In the genomic region with DNA sequence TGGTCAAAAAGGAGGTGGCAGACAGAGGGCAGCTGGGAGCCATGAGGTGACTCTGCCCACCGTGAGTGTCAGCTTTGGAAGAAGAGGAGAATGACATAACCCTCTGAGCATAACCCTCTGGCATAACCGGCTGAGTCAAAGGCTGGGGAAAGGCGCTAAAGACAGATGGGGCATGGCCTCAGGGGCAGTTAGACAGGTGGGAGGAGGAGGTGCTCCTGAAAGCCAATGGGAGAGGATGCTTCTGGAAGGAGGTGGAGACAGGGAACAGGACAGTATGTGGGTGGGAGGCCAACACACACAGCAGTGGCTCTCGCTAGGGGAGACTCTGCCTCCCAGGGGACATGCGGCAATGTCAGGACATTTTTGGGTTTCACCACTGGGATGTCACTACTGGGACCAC, we compare ENCODE assay signal across 1 cellular context.
TF ChIP-seq lines count a peak whose summit lies in the region.

No MANE protein-coding gene starts in this region.

TF ChIP-seq in HCT116, 20 proteins besides CTCF, POLR2A, EP300 and RAD21 (continued from another document):
- TF ChIP-seq, protein P1, sequence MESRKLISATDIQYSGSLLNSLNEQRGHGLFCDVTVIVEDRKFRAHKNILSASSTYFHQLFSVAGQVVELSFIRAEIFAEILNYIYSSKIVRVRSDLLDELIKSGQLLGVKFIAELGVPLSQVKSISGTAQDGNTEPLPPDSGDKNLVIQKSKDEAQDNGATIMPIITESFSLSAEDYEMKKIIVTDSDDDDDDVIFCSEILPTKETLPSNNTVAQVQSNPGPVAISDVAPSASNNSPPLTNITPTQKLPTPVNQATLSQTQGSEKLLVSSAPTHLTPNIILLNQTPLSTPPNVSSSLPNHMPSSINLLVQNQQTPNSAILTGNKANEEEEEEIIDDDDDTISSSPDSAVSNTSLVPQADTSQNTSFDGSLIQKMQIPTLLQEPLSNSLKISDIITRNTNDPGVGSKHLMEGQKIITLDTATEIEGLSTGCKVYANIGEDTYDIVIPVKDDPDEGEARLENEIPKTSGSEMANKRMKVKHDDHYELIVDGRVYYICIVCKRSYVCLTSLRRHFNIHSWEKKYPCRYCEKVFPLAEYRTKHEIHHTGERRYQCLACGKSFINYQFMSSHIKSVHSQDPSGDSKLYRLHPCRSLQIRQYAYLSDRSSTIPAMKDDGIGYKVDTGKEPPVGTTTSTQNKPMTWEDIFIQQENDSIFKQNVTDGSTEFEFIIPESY (IDR thresholded peaks at IDR 0.05; ENCODE audit: extremely low read depth, insufficient replicate concordance, low read length), result no peak
- TF ChIP-seq JUND (IDR thresholded peaks at IDR 0.05) (no peak), SIN3A (IDR thresholded peaks at IDR 0.05; ENCODE audit: low read depth) (no peak), FOSL1 (IDR thresholded peaks at IDR 0.05; ENCODE audit: low read depth) (no peak), CEBPB (IDR thresholded peaks at IDR 0.05; ENCODE audit: low read depth) (no peak), ZFX (IDR thresholded peaks at IDR 0.05) (no peak), EZH2 (IDR thresholded peaks at IDR 0.05) (no peak), TCF7L2 (IDR thresholded peaks at IDR 0.05; ENCODE audit: borderline replicate concordance, extremely low read depth, insufficient read depth, insufficient read length) (no peak), CBX3 (IDR thresholded peaks at IDR 0.05; ENCODE audit: low read depth) (no peak), EZH2phosphoT487 (IDR thresholded peaks at IDR 0.05; ENCODE audit: borderline replicate concordance) (no peak), SP1 (IDR thresholded peaks at IDR 0.05; ENCODE audit: low read depth) (no peak)
- TF ChIP-seq, protein P2, sequence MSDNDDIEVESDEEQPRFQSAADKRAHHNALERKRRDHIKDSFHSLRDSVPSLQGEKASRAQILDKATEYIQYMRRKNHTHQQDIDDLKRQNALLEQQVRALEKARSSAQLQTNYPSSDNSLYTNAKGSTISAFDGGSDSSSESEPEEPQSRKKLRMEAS (IDR thresholded peaks at IDR 0.05), result no peak
- TF ChIP-seq, protein P3, sequence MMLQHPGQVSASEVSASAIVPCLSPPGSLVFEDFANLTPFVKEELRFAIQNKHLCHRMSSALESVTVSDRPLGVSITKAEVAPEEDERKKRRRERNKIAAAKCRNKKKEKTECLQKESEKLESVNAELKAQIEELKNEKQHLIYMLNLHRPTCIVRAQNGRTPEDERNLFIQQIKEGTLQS (IDR thresholded peaks at IDR 0.05), result no peak
